Comparison of ENCODE assay signal across 12 cellular contexts in genomic region chr1:8681317-8681650, GRCh38.
DNase-seq lines count a peak whose midpoint lies in the region; ATAC-seq, FAIRE-seq and TF ChIP-seq lines count a peak whose summit lies in the region.
"Had no signal": no experiment of that assay in that cellular context is flagged by ENCODE, and none has a peak within 500 bp of the region (broad histone marks: within the 10 kb centered on the region; RNA-seq: fewer than 3 reads in every experiment).

No MANE protein-coding gene starts in this region.

- TF ChIP-seq POLR2A in right lobe of liver (IDR thresholded peaks at IDR 0.05) (no peak), gastrocnemius medialis (IDR thresholded peaks at IDR 0.05) (no peak)

- H4K20me1 ChIP-seq in astrocyte (ENCODE audit: insufficient read depth, low read length) = peaks cover 56% of the 10 kb centered on the region

- no peaks in the 10 kb centered on the region for H3K36me3 ChIP-seq in CD4-positive, CD25-positive, alpha-beta regulatory T cell (ENCODE audit: control insufficient read depth, insufficient read depth, low read length)
- H3K36me3 ChIP-seq in astrocyte (ENCODE audit: insufficient read depth, low read length) (no peaks in the 10 kb centered on the region), right lobe of liver (no peaks in the 10 kb centered on the region), gastrocnemius medialis (no peaks in the 10 kb centered on the region)
- H3K36me3 ChIP-seq: SJCRH30 had no signal

- peaks cover 84% of the 10 kb centered on the region for H3K79me2 ChIP-seq in astrocyte (ENCODE audit: insufficient read depth, low read length)

- no peak overlapping the region for H3K4me3 Mint-ChIP-seq in CD4-positive, CD25-positive, alpha-beta regulatory T cell
- no peak overlapping the region for H3K4me3 Mint-ChIP-seq in astrocyte (ENCODE audit: unreplicated experiment)
- H3K4me3 Mint-ChIP-seq in mesothelial cell of epicardium = no peak overlapping the region
- no peak overlapping the region for H3K4me3 Mint-ChIP-seq in activated naive CD4-positive, alpha-beta T cell treated with anti-CD3 and anti-CD28 coated beads, Interleukin-2, amount 10 ng/mL, durations not matched to agents 7 days and 5 days
- H3K4me3 Mint-ChIP-seq: CD8-positive, alpha-beta T cell had no signal

- H3K9ac ChIP-seq in astrocyte (ENCODE audit: low read length) = no peak overlapping the region

- peaks cover 4% of the 10 kb centered on the region for H3K36me3 Mint-ChIP-seq in CD4-positive, CD25-positive, alpha-beta regulatory T cell
- H3K36me3 Mint-ChIP-seq in astrocyte (ENCODE audit: low read depth, unreplicated experiment) = peaks cover 2% of the 10 kb centered on the region
- H3K36me3 Mint-ChIP-seq in mesothelial cell of epicardium = no peaks in the 10 kb centered on the region
- peaks cover 14% of the 10 kb centered on the region for H3K36me3 Mint-ChIP-seq in activated naive CD4-positive, alpha-beta T cell treated with anti-CD3 and anti-CD28 coated beads, Interleukin-2, amount 10 ng/mL, durations not matched to agents 7 days and 5 days

- in situ Hi-C loops in gastrocnemius medialis (cut with MboI; ENCODE audit: low sequenced_read_pairs in 4 of 4) = no loop called here

- peak in 1 of 2 donors; percentile 40 for ATAC-seq in CD4-positive, CD25-positive, alpha-beta regulatory T cell (ENCODE audit: low read depth in 2 of 2)
- peak; percentile 26 to 46 (median 40) for ATAC-seq in right lobe of liver
- no peak for ATAC-seq in gastrocnemius medialis
- ATAC-seq: CD8-positive, alpha-beta T cell; sciatic nerve had no signal

- CTCF ChIA-PET in activated naive CD4-positive, alpha-beta T cell treated with anti-CD3 and anti-CD28 coated beads, Interleukin-2, amount 10 ng/mL, durations not matched to agents 7 days and 5 days (lab: Charles Lee) = no interaction called here

- FAIRE-seq in astrocyte (lab: Jason Lieb, UNC) = no peak

- H3K27ac Mint-ChIP-seq in CD4-positive, CD25-positive, alpha-beta regulatory T cell = no peak overlapping the region
- H3K27ac Mint-ChIP-seq in astrocyte (ENCODE audit: unreplicated experiment) = no peak overlapping the region
- H3K27ac Mint-ChIP-seq in mesothelial cell of epicardium = no peak overlapping the region
- no peak overlapping the region for H3K27ac Mint-ChIP-seq in activated naive CD4-positive, alpha-beta T cell treated with anti-CD3 and anti-CD28 coated beads, Interleukin-2, amount 10 ng/mL, durations not matched to agents 7 days and 5 days
- H3K27ac Mint-ChIP-seq: CD8-positive, alpha-beta T cell had no signal

- peaks cover 0 to 26% (median 16%) of the 10 kb centered on the region in 4 donors for H3K4me1 Mint-ChIP-seq in CD4-positive, CD25-positive, alpha-beta regulatory T cell
- H3K4me1 Mint-ChIP-seq in astrocyte (ENCODE audit: low read depth, unreplicated experiment) (peaks cover 25% of the 10 kb centered on the region), mesothelial cell of epicardium (peaks cover 14% of the 10 kb centered on the region)
- H3K4me1 Mint-ChIP-seq in activated naive CD4-positive, alpha-beta T cell treated with anti-CD3 and anti-CD28 coated beads, Interleukin-2, amount 10 ng/mL, durations not matched to agents 7 days and 5 days = peaks cover 36% of the 10 kb centered on the region

- peak in 1 of 3 donors; percentile 49 for DNase-seq in CD4-positive, CD25-positive, alpha-beta regulatory T cell
- DNase-seq in LNCaP clone FGC (ENCODE audit: low read depth) (no peak), astrocyte (ENCODE audit: low read depth) (no peak), right lobe of liver (no peak), gastrocnemius medialis (no peak), mesothelial cell of epicardium (ENCODE audit: low spot score in 2 of 2, unreplicated experiment in 2 of 2) (no peak)
- no peak for DNase-seq in stimulated activated CD4-positive, alpha-beta T cell treated with anti-CD3 and anti-CD28 coated beads, Interleukin-15, amount 100 ng/mL, for 24 hours
- no peak for DNase-seq in activated naive CD4-positive, alpha-beta T cell treated with anti-CD3 and anti-CD28 coated beads, Interleukin-2, amount 10 ng/mL, durations not matched to agents 7 days and 5 days
- DNase-seq: CD8-positive, alpha-beta T cell; NCI-H446 treated with DMSO at 0.1 percent for 48 hours; SJCRH30 had no signal

- no peak for TF ChIP-seq CTCF in LNCaP clone FGC (IDR thresholded peaks at IDR 0.05; ENCODE audit: control insufficient read depth, extremely low read depth, insufficient read depth)
- no peak for TF ChIP-seq CTCF in astrocyte (IDR thresholded peaks at IDR 0.05; ENCODE audit: insufficient read depth, low read depth, low read length)
- no peak for TF ChIP-seq CTCF in right lobe of liver (IDR thresholded peaks at IDR 0.05)
- TF ChIP-seq CTCF in gastrocnemius medialis (IDR thresholded peaks at IDR 0.05 in 4 of 5, conservative IDR thresholded peaks at IDR 0.05 in 1 of 5) = no peak
- no peak for TF ChIP-seq CTCF in mesothelial cell of epicardium (IDR thresholded peaks at IDR 0.05; ENCODE audit: unreplicated experiment)

- H2AFZ ChIP-seq in astrocyte (ENCODE audit: low read depth, low read length) = no peak overlapping the region

- H3K4me3 ChIP-seq in CD4-positive, CD25-positive, alpha-beta regulatory T cell (ENCODE audit: low read depth, low read length) = peak overlapping the region; percentile 84
- H3K4me3 ChIP-seq in LNCaP clone FGC (ENCODE audit: low read depth, low read length) = peak overlapping the region; percentile 50
- H3K4me3 ChIP-seq in astrocyte (ENCODE audit: insufficient read depth, low read depth, low read length) = peak overlapping the region; percentile 31
- peak overlapping the region; percentile 14 to 48 (median 40) for H3K4me3 ChIP-seq in right lobe of liver
- H3K4me3 ChIP-seq in gastrocnemius medialis = peak overlapping the region in 1 of 4 donors; percentile 24
- H3K4me3 ChIP-seq: SJCRH30 had no signal

- 28% methylated on average over 2 of the region's 2 CpGs for WGBS in right lobe of liver (ENCODE audit: insufficient coverage, low coverage, low lambda C conversion rate, missing lambda C conversion rate)

- H3K27me3 Mint-ChIP-seq in CD4-positive, CD25-positive, alpha-beta regulatory T cell = no peaks in the 10 kb centered on the region
- H3K27me3 Mint-ChIP-seq in astrocyte (ENCODE audit: low read depth, unreplicated experiment) (no peaks in the 10 kb centered on the region), mesothelial cell of epicardium (ENCODE audit: low read depth) (no peaks in the 10 kb centered on the region)
- H3K27me3 Mint-ChIP-seq in activated naive CD4-positive, alpha-beta T cell treated with anti-CD3 and anti-CD28 coated beads, Interleukin-2, amount 10 ng/mL, durations not matched to agents 7 days and 5 days = no peaks in the 10 kb centered on the region

- H3K27me3 ChIP-seq in CD4-positive, CD25-positive, alpha-beta regulatory T cell (ENCODE audit: control insufficient read depth, insufficient read depth, low read length) = no peaks in the 10 kb centered on the region
- H3K27me3 ChIP-seq in astrocyte (ENCODE audit: insufficient read depth, low read length) (no peaks in the 10 kb centered on the region), right lobe of liver (no peaks in the 10 kb centered on the region), gastrocnemius medialis (no peaks in the 10 kb centered on the region)
- H3K27me3 ChIP-seq: SJCRH30 had no signal

- H3K4me2 ChIP-seq in astrocyte (ENCODE audit: low read length) = peak overlapping the region; percentile 71

- H3K9me3 Mint-ChIP-seq in CD4-positive, CD25-positive, alpha-beta regulatory T cell = no peaks in the 10 kb centered on the region
- no peaks in the 10 kb centered on the region for H3K9me3 Mint-ChIP-seq in astrocyte (ENCODE audit: unreplicated experiment)
- H3K9me3 Mint-ChIP-seq in mesothelial cell of epicardium = no peaks in the 10 kb centered on the region
- H3K9me3 Mint-ChIP-seq in activated naive CD4-positive, alpha-beta T cell treated with anti-CD3 and anti-CD28 coated beads, Interleukin-2, amount 10 ng/mL, durations not matched to agents 7 days and 5 days = no peaks in the 10 kb centered on the region
- H3K9me3 Mint-ChIP-seq: CD8-positive, alpha-beta T cell had no signal

- no peaks in the 10 kb centered on the region for H3K9me3 ChIP-seq in CD4-positive, CD25-positive, alpha-beta regulatory T cell (ENCODE audit: control insufficient read depth in 2 of 2, low read length in 2 of 2)
- H3K9me3 ChIP-seq in astrocyte (ENCODE audit: insufficient read depth, low read depth, low read length) = no peaks in the 10 kb centered on the region
- no peaks in the 10 kb centered on the region for H3K9me3 ChIP-seq in right lobe of liver
- no peaks in the 10 kb centered on the region for H3K9me3 ChIP-seq in gastrocnemius medialis
- H3K9me3 ChIP-seq: SJCRH30 had no signal

- H3K27ac ChIP-seq in CD4-positive, CD25-positive, alpha-beta regulatory T cell (ENCODE audit: insufficient read depth, low read length, poor library complexity, severe bottlenecking) = peak overlapping the region; percentile 58
- H3K27ac ChIP-seq in astrocyte (ENCODE audit: low read depth, low read length) (no peak overlapping the region), right lobe of liver (peak overlapping the region in 2 of 3 donors; percentile 31 to 41), gastrocnemius medialis (no peak overlapping the region)
- H3K27ac ChIP-seq: SJCRH30 had no signal

- intact Hi-C loops in right lobe of liver (cut with DNase I) = no loop called here
- intact Hi-C loops in gastrocnemius medialis (cut with DNase I; ENCODE audit: low total_unique reads) = no loop called here

- peaks cover 26% of the 10 kb centered on the region for H3K4me1 ChIP-seq in CD4-positive, CD25-positive, alpha-beta regulatory T cell (ENCODE audit: control insufficient read depth, insufficient read depth, low read length, poor library complexity, severe bottlenecking)
- peaks cover 7% of the 10 kb centered on the region for H3K4me1 ChIP-seq in astrocyte (ENCODE audit: insufficient read depth, low read length)
- peaks cover 0 to 6% (median 0%) of the 10 kb centered on the region in 4 donors for H3K4me1 ChIP-seq in right lobe of liver
- H3K4me1 ChIP-seq in gastrocnemius medialis = peaks cover 12 to 17% of the 10 kb centered on the region in 2 donors
- H3K4me1 ChIP-seq: SJCRH30 had no signal

Comparison
In these comparisons a context has a peak if more than half of its experiments do, and no peak if none do; other contexts are left out.
1. ATAC-seq: peak in right lobe of liver (4 of 4); none in gastrocnemius medialis (0 of 2).
2. H3K27ac ChIP-seq: peak in CD4-positive, CD25-positive, alpha-beta regulatory T cell (single experiment) and right lobe of liver (2 of 3); none in astrocyte (single experiment) and gastrocnemius medialis (0 of 4).